8 cellular contexts compared by ENCODE assay signal in the genomic region with DNA sequence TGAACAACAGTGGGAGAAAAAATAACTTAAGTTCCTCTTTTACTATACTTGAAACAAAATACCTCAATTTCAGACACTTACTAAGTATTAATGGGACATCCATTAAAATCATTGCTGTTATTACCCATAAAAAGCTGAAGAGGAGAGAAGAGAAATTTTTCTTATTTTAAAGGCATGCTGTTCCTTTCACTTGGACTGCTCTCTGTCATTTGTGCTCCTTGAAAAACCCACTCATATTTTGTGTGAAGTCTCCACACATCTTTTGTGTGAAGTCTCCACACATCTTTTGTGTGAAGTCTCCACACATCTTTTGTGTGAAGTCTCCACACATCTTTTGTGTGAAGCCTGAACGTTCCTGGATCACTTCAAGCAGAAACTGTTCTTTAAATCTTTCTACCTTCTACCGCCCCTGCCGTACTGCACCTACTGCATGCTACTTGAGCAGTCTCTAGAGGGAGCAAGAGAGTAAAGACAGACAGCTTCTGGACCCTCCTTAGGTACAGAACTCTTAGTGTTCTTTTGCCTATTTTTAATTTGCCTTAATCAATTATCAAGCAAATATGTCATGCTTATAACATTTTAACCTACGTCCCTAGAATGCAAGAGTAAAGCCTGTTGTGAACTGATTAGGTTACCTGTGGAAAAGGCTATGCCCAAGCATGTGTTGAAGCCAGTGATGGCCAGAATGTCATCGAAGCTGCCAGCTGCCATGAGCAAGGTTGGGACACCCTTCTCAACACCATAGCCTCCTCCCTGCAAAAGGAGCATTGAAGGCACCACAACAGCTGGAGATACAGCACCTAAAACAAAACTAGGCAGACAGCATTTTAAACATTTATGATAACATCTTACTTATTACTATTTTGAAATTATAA. TPM values are rescaled to one million over a fixed set of nuclear protein-coding genes. Genes with fewer than 3 reads are reported as not detected.
DNase-seq lines count a peak whose midpoint lies in the region; ATAC-seq lines count a peak whose summit lies in the region.

No MANE protein-coding gene starts in this region.

- peaks cover 19% of the 10 kb centered on the region for H3K36me3 ChIP-seq in CD4-positive, CD25-positive, alpha-beta regulatory T cell (ENCODE audit: control insufficient read depth, insufficient read depth, low read length)

- H3K4me3 Mint-ChIP-seq in CD4-positive, CD25-positive, alpha-beta regulatory T cell, result peak overlapping the region in 1 of 4 donors; percentile 54
- no peak overlapping the region for H3K4me3 Mint-ChIP-seq in activated T-cell treated with anti-CD3 and anti-CD28 coated beads, Interleukin-2, amount 50 U/mL, for 4 hours

- no peaks in the 10 kb centered on the region for H3K4me1 ChIP-seq in CD4-positive, CD25-positive, alpha-beta regulatory T cell (ENCODE audit: control insufficient read depth, insufficient read depth, low read length, poor library complexity, severe bottlenecking)

- no peaks in the 10 kb centered on the region for H3K27me3 Mint-ChIP-seq in CD4-positive, CD25-positive, alpha-beta regulatory T cell
- H3K27me3 Mint-ChIP-seq in activated T-cell treated with anti-CD3 and anti-CD28 coated beads, Interleukin-2, amount 50 U/mL, for 4 hours (ENCODE audit: low read depth), result no peaks in the 10 kb centered on the region

- H3K36me3 Mint-ChIP-seq in CD4-positive, CD25-positive, alpha-beta regulatory T cell, result peaks cover 39% of the 10 kb centered on the region
- peaks cover 30% of the 10 kb centered on the region for H3K36me3 Mint-ChIP-seq in activated T-cell treated with anti-CD3 and anti-CD28 coated beads, Interleukin-2, amount 50 U/mL, for 4 hours (ENCODE audit: insufficient read depth)

- H3K4me1 Mint-ChIP-seq in CD4-positive, CD25-positive, alpha-beta regulatory T cell, result peaks cover 0 to 8% (median 0%) of the 10 kb centered on the region in 4 donors
- peaks cover 9% of the 10 kb centered on the region for H3K4me1 Mint-ChIP-seq in activated T-cell treated with anti-CD3 and anti-CD28 coated beads, Interleukin-2, amount 50 U/mL, for 4 hours (ENCODE audit: low read depth)

- peak overlapping the region in 2 of 3 donors; percentile 47 to 55 for H3K27ac Mint-ChIP-seq in CD4-positive, CD25-positive, alpha-beta regulatory T cell

- H3K27ac ChIP-seq in CD4-positive, CD25-positive, alpha-beta regulatory T cell (ENCODE audit: insufficient read depth, low read length, poor library complexity, severe bottlenecking), result no peak overlapping the region

- H3K9me3 ChIP-seq in CD4-positive, CD25-positive, alpha-beta regulatory T cell (ENCODE audit: control insufficient read depth in 2 of 2, low read length in 2 of 2), result no peaks in the 10 kb centered on the region

- no peak overlapping the region for H3K4me3 ChIP-seq in CD4-positive, CD25-positive, alpha-beta regulatory T cell (ENCODE audit: low read depth, low read length)

- no peaks in the 10 kb centered on the region for H3K9me3 Mint-ChIP-seq in CD4-positive, CD25-positive, alpha-beta regulatory T cell
- H3K9me3 Mint-ChIP-seq in activated T-cell treated with anti-CD3 and anti-CD28 coated beads, Interleukin-2, amount 50 U/mL, for 4 hours, result no peaks in the 10 kb centered on the region

- peak in 2 of 3 donors; percentile 60 to 71 for DNase-seq in CD4-positive, CD25-positive, alpha-beta regulatory T cell
- DNase-seq in NCI-H526 treated with DMSO at 0.1 percent for 48 hours (lab: John Stamatoyannopoulos, UW), result peak; percentile 2
- peak; percentile 18 for DNase-seq in activated T-cell treated with anti-CD3 and anti-CD28 coated beads, Interleukin-2, amount 50 U/mL, for 4 hours
- DNase-seq in glomerular endothelial cell (ENCODE audit: extremely low read depth, low read depth, low spot score), result peak; percentile 10
- DNase-seq in pulmonary artery endothelial cell (ENCODE audit: low read depth, low spot score), result peak; percentile 10
- no peak for DNase-seq in mesenteric fat pad (ENCODE audit: low spot score)

- H3K27me3 ChIP-seq in CD4-positive, CD25-positive, alpha-beta regulatory T cell (ENCODE audit: control insufficient read depth, insufficient read depth, low read length), result no peaks in the 10 kb centered on the region

- ATAC-seq in CD4-positive, CD25-positive, alpha-beta regulatory T cell (ENCODE audit: low read depth in 2 of 2), result peak; percentile 93 to 94
- ATAC-seq in GM18520 (IDR thresholded peaks at IDR 0.05; ENCODE audit: unreplicated experiment) (peak; percentile 88), HG02938 (IDR thresholded peaks at IDR 0.05; ENCODE audit: unreplicated experiment) (peak; percentile 99)
- peak; percentile 90 to 96 for ATAC-seq in activated T-cell treated with anti-CD3 and anti-CD28 coated beads, Interleukin-2, amount 50 U/mL, for 4 hours

RNA-seq across cellular contexts. Expression of gene SLC9B1, which starts 27.1 kb away (rescaled TPM):
- 1.7 TPM for total RNA-seq in CD4-positive, CD25-positive, alpha-beta regulatory T cell
- polyA plus RNA-seq in CD4-positive, CD25-positive, alpha-beta regulatory T cell, result 1 to 10 TPM; 1.7 to 2.7 (median 2.5) TPM
- under 1 TPM; 0.47 to 0.68 (median 0.56) TPM for total RNA-seq in activated T-cell treated with anti-CD3 and anti-CD28 coated beads, Interleukin-2, amount 50 U/mL, for 4 hours
- total RNA-seq in glomerular endothelial cell (0.24 and 0.41 TPM in 2 replicates), pulmonary artery endothelial cell (0.59 and 0.67 TPM in 2 replicates), mesenteric fat pad (0.87 TPM)

RNA-seq across cellular contexts. Expression of gene SLC9B2, which starts 29.9 kb away (rescaled TPM):
- 24.1 TPM for total RNA-seq in CD4-positive, CD25-positive, alpha-beta regulatory T cell
- 10 to 100 TPM in 3 of 4 donors, 1 to 10 TPM in 1; 9.7 to 17.7 (median 13.1) TPM for polyA plus RNA-seq in CD4-positive, CD25-positive, alpha-beta regulatory T cell
- 10 to 100 TPM; 41.7 to 47.0 (median 44.4) TPM for total RNA-seq in activated T-cell treated with anti-CD3 and anti-CD28 coated beads, Interleukin-2, amount 50 U/mL, for 4 hours
- total RNA-seq in glomerular endothelial cell (17.3 and 18.8 TPM in 2 replicates), pulmonary artery endothelial cell (19.8 and 22.7 TPM in 2 replicates), mesenteric fat pad (17.2 TPM)

RNA-seq across cellular contexts. Expression of gene BDH2, which starts 53.0 kb away (rescaled TPM):
- total RNA-seq in CD4-positive, CD25-positive, alpha-beta regulatory T cell, result 14.7 TPM
- polyA plus RNA-seq in CD4-positive, CD25-positive, alpha-beta regulatory T cell, result 10 to 100 TPM; 34.9 to 44.6 (median 39.4) TPM
- total RNA-seq in activated T-cell treated with anti-CD3 and anti-CD28 coated beads, Interleukin-2, amount 50 U/mL, for 4 hours, result 1 to 10 TPM; 6.7 to 9.0 (median 7.3) TPM
- total RNA-seq in glomerular endothelial cell (35.7 and 42.6 TPM in 2 replicates), pulmonary artery endothelial cell (33.4 and 34.2 TPM in 2 replicates), mesenteric fat pad (31.4 TPM)
